ENCODE assay signal across 15 cellular contexts in genomic region chr9:83012160-83012559, GRCh38. TPM values are rescaled to one million over a fixed set of nuclear protein-coding genes. Genes with fewer than 3 reads are reported as not detected.
"Had no signal": no experiment of that assay in that cellular context is flagged by ENCODE, and none has a peak within 500 bp of the region (broad histone marks: within the 10 kb centered on the region; RNA-seq: fewer than 3 reads in every experiment).

No MANE protein-coding gene starts in this region.

- H3K4me3 ChIP-seq: mucosa of descending colon, pancreas, thoracic aorta had no signal

- H3K36me3 ChIP-seq: thoracic aorta had no signal

- H3K27ac ChIP-seq: thoracic aorta had no signal

- H3K9me3 ChIP-seq: mucosa of descending colon, pancreas, thoracic aorta had no signal

- ATAC-seq: activated naive CD8-positive, alpha-beta T cell treated with anti-CD3 and anti-CD28 coated beads, Interleukin-2, amount 50 U/mL, for 24 hours; naive thymus-derived CD4-positive, alpha-beta T cell had no signal

- DNase-seq: activated CD4-positive, alpha-beta T cell treated with anti-CD3 and anti-CD28 coated beads, Interleukin-2, amount 10 ng/mL, durations not matched to agents 7 days and 5 days; activated naive CD4-positive, alpha-beta T cell; activated naive CD8-positive, alpha-beta T cell treated with anti-CD3 and anti-CD28 coated beads, Interleukin-2, amount 50 U/mL, for 24 hours; aorta; foreskin melanocyte; left colon; mammary epithelial cell; mucosa of descending colon; naive thymus-derived CD4-positive, alpha-beta T cell; pancreas; stimulated activated CD4-positive, alpha-beta T cell treated with anti-CD3 and anti-CD28 coated beads, Interleukin-12 subunit alpha, Interleukin-12 subunit beta, amount 100 ng/mL, for 4 hours; stimulated activated CD4-positive, alpha-beta T cell treated with anti-CD3 and anti-CD28 coated beads, Interleukin-2, amount 100 ng/mL, for 24 hours had no signal

- H3K27me3 ChIP-seq: pancreas had no signal

RNA-seq across cellular contexts. Expression of gene RASEF, which starts 50.8 kb away (rescaled TPM):
- total RNA-seq: activated CD4-positive, alpha-beta T cell treated with anti-CD3 and anti-CD28 coated beads, Interleukin-2, amount 10 ng/mL, durations not matched to agents 7 days and 5 days; activated CD8-positive, alpha-beta memory T cell treated with anti-CD3 and anti-CD28 coated beads for 36 hours; naive thymus-derived CD4-positive, alpha-beta T cell; T-helper 1 cell treated with Interleukin-12 subunit alpha and Interleukin-12 subunit beta and Interleukin-4 antibody, amounts not matched to agents 30 ng/mL and 1 ng/mL, for 36 hours had no signal
